In genomic region chr4:137274404-137274803, GRCh38 we compare ENCODE assay signal across 24 cellular contexts.
A peak's percentile ranks its signal among the peaks of the same experiment; 100 is the strongest.
DNase-seq lines count a peak whose midpoint lies in the region; ATAC-seq and TF ChIP-seq lines count a peak whose summit lies in the region.
"Had no signal": no experiment of that assay in that cellular context is flagged by ENCODE, and none has a peak within 500 bp of the region (broad histone marks: within the 10 kb centered on the region; RNA-seq: fewer than 3 reads in every experiment).

No MANE protein-coding gene starts in this region.

- H3K9ac ChIP-seq in subcutaneous abdominal adipose tissue (ENCODE audit: low read length in 5 of 5) = no peak overlapping the region

- H3K27me3 ChIP-seq in subcutaneous abdominal adipose tissue (ENCODE audit: control insufficient read depth in 5 of 5, insufficient read depth in 4 of 5, low read length in 5 of 5) = no peaks in the 10 kb centered on the region
- H3K27me3 ChIP-seq: colonic mucosa, esophagus squamous epithelium had no signal

- no peak overlapping the region for H3K4me3 ChIP-seq in fibroblast of the aortic adventitia (ENCODE audit: low read depth, low read length)
- peak overlapping the region in 1 of 5 donors; percentile 12 for H3K4me3 ChIP-seq in subcutaneous abdominal adipose tissue (ENCODE audit: low read depth in 1 of 5, low read length in 5 of 5)
- H3K4me3 ChIP-seq: body of pancreas, colonic mucosa, esophagus squamous epithelium, GM12878 had no signal

- peaks cover 0 to 10% (median 5%) of the 10 kb centered on the region in 5 donors for H3K4me1 ChIP-seq in subcutaneous abdominal adipose tissue (ENCODE audit: control insufficient read depth in 5 of 5, insufficient read depth in 5 of 5, low read length in 5 of 5)
- H3K4me1 ChIP-seq: body of pancreas, colonic mucosa, esophagus squamous epithelium had no signal

- no peaks in the 10 kb centered on the region for H3K9me3 Mint-ChIP-seq in activated T-helper 2 cell treated with anti-CD3 and anti-CD28 coated beads, Interferon-gamma antibody, Interleukin-2, Interleukin-4, amounts not matched to agents 10 μg/mL and 5 μg/mL and 100 μg/mL, durations not matched to agents 14 hours and 24 hours and 36 hours

- no peak for TF ChIP-seq CTCF in fibroblast of the aortic adventitia (IDR thresholded peaks at IDR 0.05; ENCODE audit: insufficient read depth, low read length)

- H3K27me3 Mint-ChIP-seq in activated T-helper 2 cell treated with anti-CD3 and anti-CD28 coated beads, Interferon-gamma antibody, Interleukin-2, Interleukin-4, amounts not matched to agents 10 μg/mL and 5 μg/mL and 100 μg/mL, durations not matched to agents 14 hours and 24 hours and 36 hours (ENCODE audit: low read depth) = no peaks in the 10 kb centered on the region
- H3K27me3 Mint-ChIP-seq: CD4-positive, alpha-beta memory T cell; T-cell had no signal

- no peak overlapping the region for H3K4me3 Mint-ChIP-seq in activated T-helper 2 cell treated with anti-CD3 and anti-CD28 coated beads, Interferon-gamma antibody, Interleukin-2, Interleukin-4, amounts not matched to agents 10 μg/mL and 5 μg/mL and 100 μg/mL, durations not matched to agents 14 hours and 24 hours and 36 hours (ENCODE audit: low read depth)
- H3K4me3 Mint-ChIP-seq: activated T-cell treated with anti-CD3 and anti-CD28 coated beads, Interleukin-2, amount 50 U/mL, for 4 hours; CD4-positive, alpha-beta memory T cell; natural killer cell; T-cell had no signal

- no peaks in the 10 kb centered on the region for H3K36me3 Mint-ChIP-seq in activated T-helper 2 cell treated with anti-CD3 and anti-CD28 coated beads, Interferon-gamma antibody, Interleukin-2, Interleukin-4, amounts not matched to agents 10 μg/mL and 5 μg/mL and 100 μg/mL, durations not matched to agents 14 hours and 24 hours and 36 hours (ENCODE audit: low read depth)
- H3K36me3 Mint-ChIP-seq: CD4-positive, alpha-beta memory T cell; natural killer cell; T-cell had no signal

- H3K4me1 Mint-ChIP-seq in activated T-helper 2 cell treated with anti-CD3 and anti-CD28 coated beads, Interferon-gamma antibody, Interleukin-2, Interleukin-4, amounts not matched to agents 10 μg/mL and 5 μg/mL and 100 μg/mL, durations not matched to agents 14 hours and 24 hours and 36 hours (ENCODE audit: low read depth) = no peaks in the 10 kb centered on the region
- H3K4me1 Mint-ChIP-seq: CD4-positive, alpha-beta memory T cell; natural killer cell; T-cell had no signal

- DNase-seq in LHCN-M2 (ENCODE audit: low read depth) (peak; percentile 47), amniotic stem cell (lab: John Stamatoyannopoulos, UW) (peak; percentile 2), fibroblast of the aortic adventitia (ENCODE audit: low read depth) (peak; percentile 89), D341Med (ENCODE audit: low spot score) (no peak)
- no peak for DNase-seq in activated T-helper 2 cell treated with anti-CD3 and anti-CD28 coated beads, Interferon-gamma antibody, Interleukin-2, Interleukin-4, amounts not matched to agents 10 μg/mL and 5 μg/mL and 100 μg/mL, durations not matched to agents 14 hours and 24 hours and 36 hours (ENCODE audit: low spot score)
- DNase-seq: activated CD4-positive, alpha-beta T cell treated with anti-CD3 and anti-CD28 coated beads for 4 hours; activated naive CD4-positive, alpha-beta T cell treated with anti-CD3 and anti-CD28 coated beads, Interleukin-2, amount 50 U/mL, for 16 hours; activated T-cell treated with anti-CD3 and anti-CD28 coated beads, Interleukin-2, amount 50 U/mL, for 4 hours; body of pancreas; CD4-positive, alpha-beta memory T cell; colonic mucosa; esophagus squamous epithelium; Karpas-422; left colon; natural killer cell; NCI-H187; NCI-H774; SHP77 treated with DMSO at 0.1 percent for 48 hours; stimulated activated CD4-positive, alpha-beta T cell treated with anti-CD3 and anti-CD28 coated beads, Interleukin-2, amount 100 ng/mL, for 24 hours; stimulated activated naive CD4-positive, alpha-beta T cell; T-cell had no signal

- no peak overlapping the region for H3K27ac Mint-ChIP-seq in activated T-helper 2 cell treated with anti-CD3 and anti-CD28 coated beads, Interferon-gamma antibody, Interleukin-2, Interleukin-4, amounts not matched to agents 10 μg/mL and 5 μg/mL and 100 μg/mL, durations not matched to agents 14 hours and 24 hours and 36 hours
- H3K27ac Mint-ChIP-seq: CD4-positive, alpha-beta memory T cell; natural killer cell; T-cell had no signal

- H3K36me3 ChIP-seq in subcutaneous abdominal adipose tissue (ENCODE audit: control insufficient read depth in 5 of 5, insufficient read depth in 5 of 5, low read length in 5 of 5) = no peaks in the 10 kb centered on the region
- H3K36me3 ChIP-seq: colonic mucosa, esophagus squamous epithelium had no signal

- no peaks in the 10 kb centered on the region for H3K9me3 ChIP-seq in subcutaneous abdominal adipose tissue (ENCODE audit: control insufficient read depth in 5 of 5, low read length in 5 of 5)
- H3K9me3 ChIP-seq: body of pancreas, colonic mucosa, esophagus squamous epithelium had no signal

- no peak for ATAC-seq in HG03520 (IDR thresholded peaks at IDR 0.05; ENCODE audit: unreplicated experiment)
- ATAC-seq: activated T-cell treated with anti-CD3 and anti-CD28 coated beads, Interleukin-2, amount 50 U/mL, for 4 hours; body of pancreas; GM12878; left colon; natural killer cell; T-cell had no signal

- intact Hi-C loops in activated T-helper 2 cell treated with anti-CD3 and anti-CD28 coated beads, Interferon-gamma antibody, Interleukin-2, Interleukin-4, amounts not matched to agents 10 μg/mL and 5 μg/mL and 100 μg/mL, durations not matched to agents 14 hours and 24 hours and 36 hours (cut with micrococcal nuclease) = no loop called here

- H3K27ac ChIP-seq in subcutaneous abdominal adipose tissue (ENCODE audit: low read depth, low read length) = peak overlapping the region; percentile 6
- H3K27ac ChIP-seq: body of pancreas, colonic mucosa, esophagus squamous epithelium had no signal

Comparison
In these comparisons a context has a peak if more than half of its experiments do, and no peak if none do; other contexts are left out.
1. DNase-seq: peak in LHCN-M2 (single experiment), amniotic stem cell (single experiment) and fibroblast of the aortic adventitia (single experiment); none in D341Med (single experiment) and activated T-helper 2 cell treated with anti-CD3 and anti-CD28 coated beads, Interferon-gamma antibody, Interleukin-2, Interleukin-4, amounts not matched to agents 10 μg/mL and 5 μg/mL and 100 μg/mL, durations not matched to agents 14 hours and 24 hours and 36 hours (single experiment).